Comparison of ENCODE assay signal across 8 cellular contexts in genomic region chr6:27873101-27874030, GRCh38. TPM values are rescaled to one million over a fixed set of nuclear protein-coding genes. Genes with fewer than 3 reads are reported as not detected.
DNase-seq lines count a peak whose midpoint lies in the region; ATAC-seq and TF ChIP-seq lines count a peak whose summit lies in the region.

No MANE protein-coding gene starts in this region.

- no peak for TF ChIP-seq CTCF in GM12865 (IDR thresholded peaks at IDR 0.05; ENCODE audit: insufficient read depth, low read depth, low read length, missing control alignments)

- H3K4ac ChIP-seq in trophoblast cell (ENCODE audit: low read depth, low read length): peak overlapping the region; percentile 13

- peak overlapping the region; percentile 69 for H4K91ac ChIP-seq in trophoblast cell (ENCODE audit: low read depth, low read length)

- H2BK5ac ChIP-seq in trophoblast cell (ENCODE audit: low read depth, low read length, poor library complexity): peak overlapping the region; percentile 68

- H3K79me1 ChIP-seq in trophoblast cell (ENCODE audit: low read length): peaks cover 20% of the 10 kb centered on the region

- H3K4me3 ChIP-seq in GM12865 (ENCODE audit: low read depth, low read length) (peak overlapping the region; percentile 70), trophoblast cell (ENCODE audit: low read depth, low read length) (peak overlapping the region; percentile 75)

- H3K27me3 ChIP-seq in trophoblast cell (ENCODE audit: insufficient read depth, low read length): no peaks in the 10 kb centered on the region

- peak overlapping the region; percentile 94 for H3K4me2 ChIP-seq in trophoblast cell (ENCODE audit: low read length)

- H2BK120ac ChIP-seq in trophoblast cell (ENCODE audit: insufficient read depth, low read length, poor library complexity): peak overlapping the region; percentile 62

- H2AK5ac ChIP-seq in trophoblast cell (ENCODE audit: low read length): no peak overlapping the region

- peaks cover 4 to 6% of the 10 kb centered on the region in 2 experiments for H3K4me1 ChIP-seq in trophoblast cell (ENCODE audit: control insufficient read depth in 1 of 2, insufficient read depth in 2 of 2, low read length in 2 of 2)

- H4K8ac ChIP-seq in trophoblast cell (ENCODE audit: low read depth, low read length): peak overlapping the region; percentile 83

- H3K9ac ChIP-seq in trophoblast cell (ENCODE audit: low read length): peak overlapping the region; percentile 86

- H4K12ac ChIP-seq in trophoblast cell (ENCODE audit: low read depth, low read length): peak overlapping the region; percentile 68

- ATAC-seq in HG03442 (IDR thresholded peaks at IDR 0.05; ENCODE audit: unreplicated experiment) (peak; percentile 35), HG02885 (IDR thresholded peaks at IDR 0.05; ENCODE audit: poor library complexity, unreplicated experiment) (no peak)

- H3K9me3 ChIP-seq in trophoblast cell (ENCODE audit: insufficient read depth, low read depth, low read length): no peaks in the 10 kb centered on the region

- H2BK12ac ChIP-seq in trophoblast cell (ENCODE audit: low read length): no peak overlapping the region

- peak overlapping the region; percentile 81 for H3K14ac ChIP-seq in trophoblast cell (ENCODE audit: low read length)

- H3K23ac ChIP-seq in trophoblast cell (ENCODE audit: low read length): peak overlapping the region; percentile 5

- DNase-seq in GM12865 (ENCODE audit: low read depth) (peak; percentile 97), OCI-M2 (lab: John Stamatoyannopoulos, UW; ENCODE audit: unreplicated experiment) (peak; percentile 86), activated gamma-delta T cell treated with Interleukin-2 at 50 U/mL for 16 hours (peak; percentile 65), germinal center (ENCODE audit: low spot score) (peak; percentile 35), trophoblast cell (peak; percentile 39 to 65), cerebellum (ENCODE audit: low spot score) (no peak)

- H3K18ac ChIP-seq in trophoblast cell (ENCODE audit: low read length): peak overlapping the region; percentile 73

- H2AFZ ChIP-seq in trophoblast cell (ENCODE audit: insufficient read depth, low read length, poor library complexity): peak overlapping the region; percentile 33

- peak overlapping the region; percentile 73 for H3K27ac ChIP-seq in trophoblast cell (ENCODE audit: low read depth, low read length)

- no CpG with 5 or more reads among the region's 48 CpGs for WGBS in trophoblast cell (ENCODE audit: extremely low coverage, insufficient coverage, insufficient read length)

- H3K79me2 ChIP-seq in trophoblast cell (ENCODE audit: control insufficient read depth, insufficient read depth, low read length, poor library complexity): peaks cover 7% of the 10 kb centered on the region

- H3K36me3 ChIP-seq in trophoblast cell (ENCODE audit: control insufficient read depth in 1 of 2, insufficient read depth in 2 of 2, low read length in 2 of 2): no peaks in the 10 kb centered on the region

RNA-seq across cellular contexts. Expression of gene OR2B2, which starts 38.8 kb away (rescaled TPM):
- polyA plus RNA-seq in trophoblast cell (2013): not detected in 2 replicates
- total RNA-seq in cerebellum: not detected
